9 cellular contexts compared by ENCODE assay signal in genomic region chr4:121182296-121182695, GRCh38. TPM values are rescaled to one million over a fixed set of nuclear protein-coding genes. Genes with fewer than 3 reads are reported as not detected.
DNase-seq lines count a peak whose midpoint lies in the region; ATAC-seq and TF ChIP-seq lines count a peak whose summit lies in the region.
"Had no signal": no experiment of that assay in that cellular context is flagged by ENCODE, and none has a peak within 500 bp of the region (broad histone marks: within the 10 kb centered on the region; RNA-seq: fewer than 3 reads in every experiment).

No MANE protein-coding gene starts in this region.

- no peak for TF ChIP-seq CTCF in dorsolateral prefrontal cortex (IDR thresholded peaks at IDR 0.05 in 54 of 56, conservative IDR thresholded peaks at IDR 0.05 in 2 of 56; ENCODE audit: low read depth in 1 of 56, partially characterized antibody in 56 of 56)

- CTCF ChIA-PET in activated CD4-positive, alpha-beta memory T cell treated with anti-CD3 and anti-CD28 coated beads for 36 hours (lab: Charles Lee) = interaction anchor here (1.4 to 3.3 kb wide), 4 partner anchors 10 to 125 kb away, joined by 5 to 28 read pairs (median 6); no protein-coding TSS in a partner anchor
- CTCF ChIA-PET in HEK293T (lab: Yijun Ruan, JAX) = no interaction called here

- intact Hi-C loops in activated CD4-positive, alpha-beta memory T cell treated with anti-CD3 and anti-CD28 coated beads for 36 hours (cut with micrococcal nuclease) = loop anchor here (1.0 to 5.0 kb wide), 5 partner anchors 8 to 525 kb away; partner anchors contain the start of gene NDNF
- intact Hi-C loops in dorsolateral prefrontal cortex (cut with DNase I) = no loop called here

- ATAC-seq in left lobe of liver = peak; percentile 11
- no peak for ATAC-seq in HG03025 (IDR thresholded peaks at IDR 0.05; ENCODE audit: low FRiP score, unreplicated experiment)
- no peak for ATAC-seq in GM19395 (IDR thresholded peaks at IDR 0.05; ENCODE audit: unreplicated experiment)

- H3K27ac ChIP-seq in ACC112 (ENCODE audit: low read depth, low read length) = no peak overlapping the region
- H3K27ac ChIP-seq in dorsolateral prefrontal cortex = peak overlapping the region in 1 of 59 donors; percentile 65

- POLR2A ChIA-PET in activated CD4-positive, alpha-beta memory T cell treated with anti-CD3 and anti-CD28 coated beads for 36 hours (lab: Charles Lee) = interaction anchor here (0.6 kb wide), 1 partner anchor 21 kb away, joined by 3 read pairs; no protein-coding TSS in a partner anchor
- POLR2A ChIA-PET in HEK293T (lab: Yijun Ruan, JAX) = no interaction called here

- peaks cover 72% of the 10 kb centered on the region for H3K4me1 Mint-ChIP-seq in activated CD4-positive, alpha-beta memory T cell treated with anti-CD3 and anti-CD28 coated beads for 36 hours (ENCODE audit: low read depth)

- peaks cover 17% of the 10 kb centered on the region for H3K36me3 Mint-ChIP-seq in activated CD4-positive, alpha-beta memory T cell treated with anti-CD3 and anti-CD28 coated beads for 36 hours

- H3K27me3 ChIP-seq in ACC112 (ENCODE audit: insufficient read depth, low read length) = peaks cover 5% of the 10 kb centered on the region
- peaks cover 0 to 12% (median 0%) of the 10 kb centered on the region in 45 donors for H3K27me3 ChIP-seq in dorsolateral prefrontal cortex

- H3K4me3 ChIP-seq in ACC112 (ENCODE audit: low read depth, low read length) (peak overlapping the region; percentile 53), dorsolateral prefrontal cortex (peak overlapping the region in 2 of 59 donors; percentile 9 to 22)

- no peaks in the 10 kb centered on the region for H3K27me3 Mint-ChIP-seq in activated CD4-positive, alpha-beta memory T cell treated with anti-CD3 and anti-CD28 coated beads for 36 hours

- no peaks in the 10 kb centered on the region for H3K9me3 Mint-ChIP-seq in activated CD4-positive, alpha-beta memory T cell treated with anti-CD3 and anti-CD28 coated beads for 36 hours

- no peaks in the 10 kb centered on the region for H3K36me3 ChIP-seq in ACC112 (ENCODE audit: insufficient read depth, low read length)

- peak overlapping the region; percentile 74 for H3K4me3 Mint-ChIP-seq in activated CD4-positive, alpha-beta memory T cell treated with anti-CD3 and anti-CD28 coated beads for 36 hours

- DNase-seq in HCEC 1CT (peak; percentile 26), left lobe of liver (ENCODE audit: low spot score) (no peak), HEK293T (ENCODE audit: extremely low spot score) (no peak), dorsolateral prefrontal cortex (no peak)
- DNase-seq in activated CD4-positive, alpha-beta memory T cell treated with anti-CD3 and anti-CD28 coated beads for 36 hours = no peak
- DNase-seq: NK-92 treated with Interleukin-12 subunit alpha and Interleukin-12 subunit beta, amount 100 ng/mL, for 24 hours had no signal

- peak overlapping the region; percentile 87 for H3K27ac Mint-ChIP-seq in activated CD4-positive, alpha-beta memory T cell treated with anti-CD3 and anti-CD28 coated beads for 36 hours

- peaks cover 4% of the 10 kb centered on the region for H3K4me1 ChIP-seq in ACC112 (ENCODE audit: control insufficient read depth, insufficient read depth, low read length, unreplicated experiment)

- no peaks in the 10 kb centered on the region for H3K79me2 ChIP-seq in ACC112 (ENCODE audit: control insufficient read depth, insufficient read depth, low read length, unreplicated experiment)

- H2AFZ ChIP-seq in ACC112 (ENCODE audit: low read length, unreplicated experiment) = peak overlapping the region; percentile 55

TF ChIP-seq in HEK293T, 16 proteins besides CTCF, POLR2A, EP300 and RAD21:
- TF ChIP-seq SUZ12 (IDR thresholded peaks at IDR 0.05) (no peak), FOXK2 (IDR thresholded peaks at IDR 0.05) (no peak), LEF1 (IDR thresholded peaks at IDR 0.05; ENCODE audit: borderline replicate concordance) (no peak)

RNA-seq across cellular contexts. Expression of gene TNIP3, which starts 18.2 kb away (rescaled TPM):
- 10 to 100 TPM; 12.0 to 12.3 TPM for total RNA-seq in activated CD4-positive, alpha-beta memory T cell treated with anti-CD3 and anti-CD28 coated beads for 36 hours
- total RNA-seq in left lobe of liver (not detected), dorsolateral prefrontal cortex (1 to 10 TPM in 53 of 120 experiments, under 1 TPM in 56, not detected in 11; 0.32 to 3.7 (median 0.99) TPM)
